ENCODE assay signal across 8 cellular contexts in the genomic region with DNA sequence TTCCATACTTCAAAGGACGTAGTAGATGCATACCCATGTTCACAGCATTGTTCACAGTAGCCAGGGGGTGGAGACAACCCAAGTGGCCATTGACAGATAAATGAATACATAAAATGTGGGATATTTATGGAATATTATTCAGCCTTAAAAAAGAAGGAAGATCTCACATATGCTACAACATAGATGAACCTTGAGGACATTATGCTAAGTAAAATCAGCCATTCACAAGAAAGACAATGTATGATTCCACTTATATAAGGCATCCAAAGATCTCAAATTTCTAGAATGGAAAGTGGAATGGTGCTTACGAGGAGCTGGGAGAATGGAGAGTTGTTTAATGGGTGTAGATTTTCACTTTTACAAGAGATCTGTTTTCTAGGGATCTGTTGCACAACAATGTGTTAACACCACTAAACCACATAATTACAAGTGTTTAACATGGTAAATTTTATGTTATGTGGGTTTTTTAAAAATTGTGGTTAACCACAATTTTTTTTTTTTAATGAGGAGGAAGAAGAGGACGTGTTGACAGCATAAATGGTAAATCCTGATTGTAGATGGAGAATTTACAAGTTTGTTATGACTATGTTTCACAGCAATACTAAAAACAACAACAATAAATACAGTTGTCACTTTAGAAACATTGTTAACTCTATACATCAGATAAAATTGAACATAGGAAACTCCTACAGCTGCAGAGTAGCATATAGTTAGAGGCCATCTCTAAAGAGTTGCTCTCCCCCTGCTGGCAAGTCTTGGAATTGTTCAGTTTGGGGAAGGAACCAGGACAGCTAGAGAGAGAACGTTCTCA. TPM values are rescaled to one million over a fixed set of nuclear protein-coding genes. Genes with fewer than 3 reads are reported as not detected.
A peak's percentile ranks its signal among the peaks of the same experiment; 100 is the strongest.
DNase-seq lines count a peak whose midpoint lies in the region; ATAC-seq, FAIRE-seq and TF ChIP-seq lines count a peak whose summit lies in the region.

No MANE protein-coding gene starts in this region.

- H3K4me3 ChIP-seq in A673 (ENCODE audit: low read depth, low read length, poor library complexity, severe bottlenecking), result no peak overlapping the region

- no peaks in the 10 kb centered on the region for H3K4me1 Mint-ChIP-seq in brain

- H3K4me3 Mint-ChIP-seq in brain, result no peak overlapping the region

- no peaks in the 10 kb centered on the region for H3K27me3 ChIP-seq in A673 (replicated peaks; ENCODE audit: insufficient read depth, low read depth, low read length, poor library complexity)

- peaks cover 15% of the 10 kb centered on the region for H3K4me1 ChIP-seq in A673 (ENCODE audit: insufficient read depth, low read length, poor library complexity, severe bottlenecking)

- peak; percentile 88 for TF ChIP-seq CTCF in A673 (conservative IDR thresholded peaks at IDR 0.05; ENCODE audit: low read depth, low read length)
- TF ChIP-seq CTCF in brain (conservative IDR thresholded peaks at IDR 0.05), result peak; percentile 84 to 91

- DNase-seq in A673 (ENCODE audit: low spot score), result peak; percentile 91
- peak; percentile 18 to 76 for DNase-seq in NCI-H1930 (lab: John Stamatoyannopoulos, UW)
- DNase-seq in UCSD-AML1 (lab: John Stamatoyannopoulos, UW; ENCODE audit: unreplicated experiment), result peak; percentile 28
- DNase-seq in stimulated activated CD4-positive, alpha-beta T cell treated with anti-CD3 and anti-CD28 coated beads, Interleukin-2, amount 100 ng/mL, for 4 hours (ENCODE audit: low read depth), result peak; percentile 48

- no peaks in the 10 kb centered on the region for H3K36me3 ChIP-seq in A673 (ENCODE audit: insufficient read depth, low read length, poor library complexity, severe bottlenecking)

- FAIRE-seq in islet of Langerhans (lab: Jason Lieb, UNC), result peak; percentile 91

- H3K27ac Mint-ChIP-seq in brain, result no peak overlapping the region

- peak; percentile 99 for ATAC-seq in GM18502 (IDR thresholded peaks at IDR 0.05; ENCODE audit: poor library complexity, unreplicated experiment)
- ATAC-seq in HG02884 (IDR thresholded peaks at IDR 0.05; ENCODE audit: unreplicated experiment), result peak; percentile 99

- no peaks in the 10 kb centered on the region for H3K9me3 Mint-ChIP-seq in brain

- no peaks in the 10 kb centered on the region for H3K9me3 ChIP-seq in A673 (ENCODE audit: low read depth, low read length, poor library complexity, severe bottlenecking)

- H3K27me3 Mint-ChIP-seq in brain, result peaks cover 18% of the 10 kb centered on the region

- CTCF ChIA-PET in A673 (lab: Charles Lee), result interaction anchor here (1.1 to 1.3 kb wide), 5 partner anchors 15 to 216 kb away, joined by 3 to 16 read pairs (median 5); no protein-coding TSS in a partner anchor

- intact Hi-C loops in A673 (cut with micrococcal nuclease; ENCODE audit: unreplicated experiment), result loop anchor here (1.0 kb wide), 1 partner anchor 215 kb away; no protein-coding TSS in a partner anchor

- BruUV-seq in A673 (replicated peaks; lab: Mats Ljungman, UMichigan), result no TSS peak

- no peaks in the 10 kb centered on the region for H3K36me3 Mint-ChIP-seq in brain

- H3K27ac ChIP-seq in A673 (ENCODE audit: low read depth, low read length, poor library complexity, severe bottlenecking), result no peak overlapping the region

- POLR2A ChIA-PET in A673 (lab: Charles Lee; ENCODE audit: low non-redundant PET), result interaction anchor here (0.6 kb wide), 1 partner anchor 8 kb away, joined by 7 read pairs; no protein-coding TSS in a partner anchor

RNA-seq across cellular contexts. Expression of a gene that starts 41.6 kb away (rescaled TPM):
- 6.6 and 17.5 TPM in 2 replicates for total RNA-seq in A673 (2021)
- 21.4 TPM for polyA plus RNA-seq in brain (ENCODE audit: insufficient read depth, low read depth, low replicate concordance)

Comparison
In these comparisons a context has a peak if more than half of its experiments do, and no peak if none do; other contexts are left out.
1. DNase-seq: peak in every context shown above with its lines; median percentile 91 in A673; 48 in stimulated activated CD4-positive, alpha-beta T cell treated with anti-CD3 and anti-CD28 coated beads, Interleukin-2, amount 100 ng/mL, for 4 hours; 47 in NCI-H1930; 28 in UCSD-AML1.